ENCODE assay signal across 18 cellular contexts in genomic region chr14:97137705-97138104, GRCh38.
DNase-seq lines count a peak whose midpoint lies in the region; ATAC-seq, FAIRE-seq and TF ChIP-seq lines count a peak whose summit lies in the region.
"Had no signal": no experiment of that assay in that cellular context is flagged by ENCODE, and none has a peak within 500 bp of the region (broad histone marks: within the 10 kb centered on the region; RNA-seq: fewer than 3 reads in every experiment).

No MANE protein-coding gene starts in this region.

- CTCF ChIA-PET in activated CD4-positive, alpha-beta memory T cell treated with anti-CD3 and anti-CD28 coated beads, Interleukin-2, amount 10 ng/mL, durations not matched to agents 7 days and 5 days (lab: Charles Lee), result no interaction called here

- H3K9me3 Mint-ChIP-seq in activated CD4-positive, alpha-beta T cell treated with anti-CD3 and anti-CD28 coated beads, Interleukin-2, amount 10 ng/mL, durations not matched to agents 24 days and 14 days, result peaks cover 21% of the 10 kb centered on the region
- peaks cover 19 to 22% of the 10 kb centered on the region in 2 donors for H3K9me3 Mint-ChIP-seq in stimulated activated naive CD8-positive, alpha-beta T cell treated with anti-CD3 and anti-CD28 coated beads, Interleukin-15, amount 100 ng/mL, for 72 hours
- peaks cover 12% of the 10 kb centered on the region for H3K9me3 Mint-ChIP-seq in activated CD4-positive, alpha-beta memory T cell treated with anti-CD3 and anti-CD28 coated beads, Interleukin-2, amount 10 ng/mL, durations not matched to agents 7 days and 5 days

- intact Hi-C loops in activated CD4-positive, alpha-beta T cell treated with anti-CD3 and anti-CD28 coated beads, Interleukin-2, amount 10 ng/mL, durations not matched to agents 24 days and 14 days (cut with micrococcal nuclease), result no loop called here

- peak overlapping the region; percentile 10 for H3K4me3 Mint-ChIP-seq in activated CD4-positive, alpha-beta T cell treated with anti-CD3 and anti-CD28 coated beads, Interleukin-2, amount 10 ng/mL, durations not matched to agents 24 days and 14 days
- H3K4me3 Mint-ChIP-seq in stimulated activated naive CD8-positive, alpha-beta T cell treated with anti-CD3 and anti-CD28 coated beads, Interleukin-15, amount 100 ng/mL, for 72 hours, result peak overlapping the region in 1 of 2 donors; percentile 42
- peak overlapping the region; percentile 60 for H3K4me3 Mint-ChIP-seq in activated CD4-positive, alpha-beta memory T cell treated with anti-CD3 and anti-CD28 coated beads, Interleukin-2, amount 10 ng/mL, durations not matched to agents 7 days and 5 days
- H3K4me3 Mint-ChIP-seq: CD14-positive monocyte had no signal

- no peak overlapping the region for H3K27ac Mint-ChIP-seq in activated CD4-positive, alpha-beta T cell treated with anti-CD3 and anti-CD28 coated beads, Interleukin-2, amount 10 ng/mL, durations not matched to agents 24 days and 14 days
- H3K27ac Mint-ChIP-seq in stimulated activated naive CD8-positive, alpha-beta T cell treated with anti-CD3 and anti-CD28 coated beads, Interleukin-15, amount 100 ng/mL, for 72 hours, result no peak overlapping the region
- peak overlapping the region; percentile 52 for H3K27ac Mint-ChIP-seq in activated CD4-positive, alpha-beta memory T cell treated with anti-CD3 and anti-CD28 coated beads, Interleukin-2, amount 10 ng/mL, durations not matched to agents 7 days and 5 days
- H3K27ac Mint-ChIP-seq: CD14-positive monocyte had no signal

- no peak for FAIRE-seq in GM12891 (lab: Jason Lieb, UNC)
- FAIRE-seq: A549, K562 had no signal

- DNase-seq in activated CD4-positive, alpha-beta T cell treated with anti-CD3 and anti-CD28 coated beads, Interleukin-2, amount 10 ng/mL, durations not matched to agents 24 days and 14 days, result no peak
- no peak for DNase-seq in activated CD4-positive, alpha-beta T cell treated with anti-CD3 and anti-CD28 coated beads, Interleukin-2, amount 50 U/mL, for 1 hour
- DNase-seq in stimulated activated naive CD8-positive, alpha-beta T cell treated with anti-CD3 and anti-CD28 coated beads, Interleukin-15, amount 100 ng/mL, for 72 hours, result no peak
- DNase-seq in stimulated activated naive CD8-positive, alpha-beta T cell treated with anti-CD3 and anti-CD28 coated beads, Interleukin-15, Interleukin-2, amounts not matched to agents 100 U/mL and 50 U/mL, for 24 hours, result no peak
- peak; percentile 19 for DNase-seq in activated CD4-positive, alpha-beta memory T cell treated with anti-CD3 and anti-CD28 coated beads, Interleukin-2, amount 10 ng/mL, durations not matched to agents 7 days and 5 days
- no peak for DNase-seq in stimulated activated CD4-positive, alpha-beta T cell treated with anti-CD3 and anti-CD28 coated beads, Interleukin-4, amount 100 ng/mL, for 24 hours
- no peak for DNase-seq in HuH-7.5 (ENCODE audit: low spot score)
- no peak for DNase-seq in GM12891 (ENCODE audit: insufficient read length, low spot score)
- DNase-seq: DMS79, GM23248, NCI-H1436 treated with DMSO at 0.1 percent for 48 hours, NCI-H2081 treated with DMSO at 0.1 percent for 48 hours, NCI-H345, Peyer's patch, Right ventricle myocardium superior had no signal

- peaks cover 2% of the 10 kb centered on the region for H3K4me1 Mint-ChIP-seq in activated CD4-positive, alpha-beta T cell treated with anti-CD3 and anti-CD28 coated beads, Interleukin-2, amount 10 ng/mL, durations not matched to agents 24 days and 14 days
- H3K4me1 Mint-ChIP-seq in stimulated activated naive CD8-positive, alpha-beta T cell treated with anti-CD3 and anti-CD28 coated beads, Interleukin-15, amount 100 ng/mL, for 72 hours, result no peaks in the 10 kb centered on the region
- peaks cover 20% of the 10 kb centered on the region for H3K4me1 Mint-ChIP-seq in activated CD4-positive, alpha-beta memory T cell treated with anti-CD3 and anti-CD28 coated beads, Interleukin-2, amount 10 ng/mL, durations not matched to agents 7 days and 5 days
- H3K4me1 Mint-ChIP-seq: CD14-positive monocyte had no signal

- H3K27me3 Mint-ChIP-seq in activated CD4-positive, alpha-beta T cell treated with anti-CD3 and anti-CD28 coated beads, Interleukin-2, amount 10 ng/mL, durations not matched to agents 24 days and 14 days, result no peaks in the 10 kb centered on the region
- no peaks in the 10 kb centered on the region for H3K27me3 Mint-ChIP-seq in stimulated activated naive CD8-positive, alpha-beta T cell treated with anti-CD3 and anti-CD28 coated beads, Interleukin-15, amount 100 ng/mL, for 72 hours
- H3K27me3 Mint-ChIP-seq in activated CD4-positive, alpha-beta memory T cell treated with anti-CD3 and anti-CD28 coated beads, Interleukin-2, amount 10 ng/mL, durations not matched to agents 7 days and 5 days, result peaks cover 2% of the 10 kb centered on the region

- peak; percentile 45 for ATAC-seq in stimulated activated naive CD8-positive, alpha-beta T cell treated with anti-CD3 and anti-CD28 coated beads, Interleukin-15, amount 100 ng/mL, for 72 hours
- ATAC-seq in stimulated activated naive CD8-positive, alpha-beta T cell treated with anti-CD3 and anti-CD28 coated beads, Interleukin-15, Interleukin-2, amounts not matched to agents 100 U/mL and 50 U/mL, for 24 hours, result no peak
- ATAC-seq: A549, K562 had no signal

- POLR2A ChIA-PET in activated CD4-positive, alpha-beta memory T cell treated with anti-CD3 and anti-CD28 coated beads, Interleukin-2, amount 10 ng/mL, durations not matched to agents 7 days and 5 days (lab: Charles Lee), result interaction anchor here (0.6 to 1.3 kb wide), 2 partner anchors 15 to 17 kb away, joined by 3 to 4 read pairs; no protein-coding TSS in a partner anchor

- peaks cover 2% of the 10 kb centered on the region for H3K36me3 Mint-ChIP-seq in activated CD4-positive, alpha-beta T cell treated with anti-CD3 and anti-CD28 coated beads, Interleukin-2, amount 10 ng/mL, durations not matched to agents 24 days and 14 days (ENCODE audit: low read depth)
- H3K36me3 Mint-ChIP-seq in activated CD4-positive, alpha-beta memory T cell treated with anti-CD3 and anti-CD28 coated beads, Interleukin-2, amount 10 ng/mL, durations not matched to agents 7 days and 5 days (ENCODE audit: low read depth), result peaks cover 8% of the 10 kb centered on the region
- H3K36me3 Mint-ChIP-seq: CD14-positive monocyte had no signal

- no peak for TF ChIP-seq POLR2A in GM12891 (IDR thresholded peaks at IDR 0.05; ENCODE audit: low read depth, low read length)

TF ChIP-seq in GM12891, 5 proteins besides CTCF, POLR2A, EP300 and RAD21:
- TF ChIP-seq PAX5 (IDR thresholded peaks at IDR 0.05; ENCODE audit: insufficient read depth, low read length, severe bottlenecking) (no peak), POU2F2 (IDR thresholded peaks at IDR 0.05; ENCODE audit: low read depth, low read length) (no peak), POLR2AphosphoS5 (IDR thresholded peaks at IDR 0.05; ENCODE audit: low read depth, low read length) (no peak), TAF1 (IDR thresholded peaks at IDR 0.05; ENCODE audit: low read depth, low read length) (no peak), SPI1 (IDR thresholded peaks at IDR 0.05; ENCODE audit: low read depth, low read length) (no peak)
